ENCODE assay signal across 7 cellular contexts in the genomic region with DNA sequence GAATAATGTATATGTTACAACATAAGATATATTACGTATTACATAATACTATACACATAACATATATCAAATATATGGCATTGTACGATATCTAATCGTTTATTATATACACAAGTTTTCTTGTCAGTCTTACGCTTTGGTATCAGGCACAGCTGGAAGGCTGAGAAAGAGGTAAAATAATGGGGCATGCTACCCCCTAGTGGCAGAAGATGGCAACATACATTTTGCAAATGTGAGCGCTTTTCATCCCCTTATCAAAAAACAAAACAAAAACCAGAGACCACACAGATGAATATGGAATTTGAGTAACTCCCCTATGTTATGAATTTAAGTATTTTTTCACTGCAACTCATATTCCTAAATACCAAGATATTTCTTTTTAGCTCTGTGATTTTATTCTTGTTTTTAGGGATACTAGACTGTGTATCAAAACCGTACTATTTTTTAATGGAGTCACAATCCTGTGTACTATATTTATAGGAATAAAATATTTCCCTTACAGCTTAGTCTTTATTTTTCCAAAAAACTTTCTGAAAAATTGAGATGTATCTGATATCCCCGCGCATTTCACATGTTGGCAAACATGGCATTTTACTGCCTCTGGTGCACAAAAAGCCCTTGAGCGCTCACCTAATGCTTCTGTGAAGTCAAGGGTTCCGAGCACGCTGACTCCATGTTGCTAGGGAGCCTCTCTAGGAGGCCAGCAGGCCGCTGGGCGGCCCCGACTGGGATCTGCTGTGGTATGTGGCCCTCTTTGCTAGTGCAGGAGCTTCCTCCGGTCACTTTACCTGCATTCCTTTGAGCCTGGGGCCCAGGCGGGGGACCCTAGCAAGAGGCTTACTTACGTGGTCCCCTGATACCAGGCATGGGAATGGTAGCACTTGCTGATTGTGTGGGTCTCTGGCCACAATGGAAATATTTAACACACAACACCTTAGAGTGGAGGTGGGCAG.
DNase-seq lines count a peak whose midpoint lies in the region; ATAC-seq, FAIRE-seq and TF ChIP-seq lines count a peak whose summit lies in the region.

No MANE protein-coding gene starts in this region.

- peak; percentile 42 for ATAC-seq in GM21529 (IDR thresholded peaks at IDR 0.05; ENCODE audit: unreplicated experiment)

- H3K4me3 ChIP-seq in NB4 (ENCODE audit: low read depth, low read length) = no peak overlapping the region

- TF ChIP-seq CTCF in NB4 (IDR thresholded peaks at IDR 0.05; ENCODE audit: low read depth, low read length) = peak; percentile 16

- DNase-seq in EL (peak; percentile 70), NB4 (ENCODE audit: low read depth) (peak; percentile 74), midbrain (lab: John Stamatoyannopoulos, UW) (peak; percentile 35), urothelium cell line (ENCODE audit: low spot score) (peak; percentile 55)

- FAIRE-seq in TTC549 (lab: Jason Lieb, UNC) (peak; percentile 92), endometrium (lab: Jason Lieb, UNC) (peak; percentile 95), urothelium cell line (lab: Jason Lieb, UNC) (no peak)

- TF ChIP-seq POLR2A in NB4 (IDR thresholded peaks at IDR 0.05; ENCODE audit: extremely low read depth, insufficient read length) = no peak
